ENCODE assay signal across 1 cellular context in the genomic region with DNA sequence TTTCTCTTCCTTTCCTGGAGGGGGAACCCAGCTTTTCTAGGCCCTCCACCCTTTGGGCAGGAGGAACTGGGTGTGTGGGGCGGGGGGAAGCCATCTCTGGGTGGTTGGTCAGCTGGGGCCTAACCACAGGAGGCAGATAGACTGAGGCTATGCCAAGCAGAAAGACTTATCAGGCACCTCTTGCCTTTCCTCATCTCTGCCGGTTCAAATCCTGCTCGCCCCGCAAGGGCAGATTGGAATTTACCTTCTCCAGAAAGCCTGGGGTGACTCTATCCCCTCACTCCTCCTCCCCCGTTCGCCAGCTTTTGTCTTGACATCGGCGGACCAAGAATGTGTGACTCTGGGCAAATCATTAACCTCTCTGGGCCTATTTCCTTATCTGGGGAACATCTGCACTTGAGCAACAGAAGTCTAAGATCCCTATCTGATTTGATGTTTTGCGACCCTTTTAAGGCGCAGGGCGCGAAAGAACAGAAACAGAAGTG.
TF ChIP-seq lines count a peak whose summit lies in the region.

No MANE protein-coding gene starts in this region.

TF ChIP-seq in GM12878, 131 proteins besides CTCF, POLR2A, EP300 and RAD21 (continued from another document):
- TF ChIP-seq SKIL (IDR thresholded peaks at IDR 0.05; ENCODE audit: low read depth, poor library complexity, severe bottlenecking) (no peak), ZNF24 (IDR thresholded peaks at IDR 0.05) (no peak), EZH2 (IDR thresholded peaks at IDR 0.05; ENCODE audit: borderline replicate concordance, control insufficient read depth, low read depth, low read length) (no peak), NFIC (IDR thresholded peaks at IDR 0.05; ENCODE audit: low read depth, low read length) (0 out of 2 replicates have a peak, but pooled peaks have one; percentile 28), EGR1 (IDR thresholded peaks at IDR 0.05; ENCODE audit: borderline replicate concordance in 1 of 2, low read depth in 2 of 2, low read length in 2 of 2) (no peak), ETV6 (conservative IDR thresholded peaks at IDR 0.05 in 1 of 2, IDR thresholded peaks at IDR 0.05 in 1 of 2; ENCODE audit: borderline replicate concordance in 1 of 2, low read depth in 1 of 2) (no peak), POU2F2 (IDR thresholded peaks at IDR 0.05; ENCODE audit: borderline replicate concordance, low read depth, low read length) (no peak), CEBPZ (IDR thresholded peaks at IDR 0.05; ENCODE audit: low read depth, low read length) (no peak), ZNF687 (IDR thresholded peaks at IDR 0.05) (no peak), ZNF207 (IDR thresholded peaks at IDR 0.05; ENCODE audit: borderline replicate concordance) (no peak), PML (IDR thresholded peaks at IDR 0.05; ENCODE audit: low read length) (no peak), NBN (IDR thresholded peaks at IDR 0.05) (peak; percentile 9; the same call in 1 of the 2 replicates), RCOR1 (conservative IDR thresholded peaks at IDR 0.05; ENCODE audit: low read depth, low read length) (no peak), GATAD2B (conservative IDR thresholded peaks at IDR 0.05; ENCODE audit: low read depth) (no peak)
- TF ChIP-seq, protein P1, sequence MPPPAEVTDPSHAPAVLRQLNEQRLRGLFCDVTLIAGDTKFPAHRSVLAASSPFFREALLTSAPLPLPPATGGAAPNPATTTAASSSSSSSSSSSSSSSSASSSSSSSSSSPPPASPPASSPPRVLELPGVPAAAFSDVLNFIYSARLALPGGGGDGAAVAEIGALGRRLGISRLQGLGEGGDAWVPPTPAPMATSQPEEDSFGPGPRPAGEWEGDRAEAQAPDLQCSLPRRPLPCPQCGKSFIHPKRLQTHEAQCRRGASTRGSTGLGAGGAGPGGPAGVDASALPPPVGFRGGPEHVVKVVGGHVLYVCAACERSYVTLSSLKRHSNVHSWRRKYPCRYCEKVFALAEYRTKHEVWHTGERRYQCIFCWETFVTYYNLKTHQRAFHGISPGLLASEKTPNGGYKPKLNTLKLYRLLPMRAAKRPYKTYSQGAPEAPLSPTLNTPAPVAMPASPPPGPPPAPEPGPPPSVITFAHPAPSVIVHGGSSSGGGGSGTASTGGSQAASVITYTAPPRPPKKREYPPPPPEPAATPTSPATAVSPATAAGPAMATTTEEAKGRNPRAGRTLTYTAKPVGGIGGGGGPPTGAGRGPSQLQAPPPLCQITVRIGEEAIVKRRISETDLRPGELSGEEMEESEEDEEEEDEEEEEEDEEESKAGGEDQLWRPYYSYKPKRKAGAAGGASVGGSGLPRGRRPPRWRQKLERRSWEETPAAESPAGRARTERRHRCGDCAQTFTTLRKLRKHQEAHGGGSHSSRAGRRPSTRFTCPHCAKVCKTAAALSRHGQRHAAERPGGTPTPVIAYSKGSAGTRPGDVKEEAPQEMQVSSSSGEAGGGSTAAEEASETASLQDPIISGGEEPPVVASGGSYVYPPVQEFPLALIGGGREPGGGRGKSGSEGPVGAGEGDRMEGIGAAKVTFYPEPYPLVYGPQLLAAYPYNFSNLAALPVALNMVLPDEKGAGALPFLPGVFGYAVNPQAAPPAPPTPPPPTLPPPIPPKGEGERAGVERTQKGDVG (CRISPR knock-in tag; IDR thresholded peaks at IDR 0.05), result no peak
- TF ChIP-seq, protein P2, sequence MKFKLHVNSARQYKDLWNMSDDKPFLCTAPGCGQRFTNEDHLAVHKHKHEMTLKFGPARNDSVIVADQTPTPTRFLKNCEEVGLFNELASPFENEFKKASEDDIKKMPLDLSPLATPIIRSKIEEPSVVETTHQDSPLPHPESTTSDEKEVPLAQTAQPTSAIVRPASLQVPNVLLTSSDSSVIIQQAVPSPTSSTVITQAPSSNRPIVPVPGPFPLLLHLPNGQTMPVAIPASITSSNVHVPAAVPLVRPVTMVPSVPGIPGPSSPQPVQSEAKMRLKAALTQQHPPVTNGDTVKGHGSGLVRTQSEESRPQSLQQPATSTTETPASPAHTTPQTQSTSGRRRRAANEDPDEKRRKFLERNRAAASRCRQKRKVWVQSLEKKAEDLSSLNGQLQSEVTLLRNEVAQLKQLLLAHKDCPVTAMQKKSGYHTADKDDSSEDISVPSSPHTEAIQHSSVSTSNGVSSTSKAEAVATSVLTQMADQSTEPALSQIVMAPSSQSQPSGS (IDR thresholded peaks at IDR 0.05; ENCODE audit: low read length), result no peak; the same call in 1 of the 2 replicates
